In the genomic region with DNA sequence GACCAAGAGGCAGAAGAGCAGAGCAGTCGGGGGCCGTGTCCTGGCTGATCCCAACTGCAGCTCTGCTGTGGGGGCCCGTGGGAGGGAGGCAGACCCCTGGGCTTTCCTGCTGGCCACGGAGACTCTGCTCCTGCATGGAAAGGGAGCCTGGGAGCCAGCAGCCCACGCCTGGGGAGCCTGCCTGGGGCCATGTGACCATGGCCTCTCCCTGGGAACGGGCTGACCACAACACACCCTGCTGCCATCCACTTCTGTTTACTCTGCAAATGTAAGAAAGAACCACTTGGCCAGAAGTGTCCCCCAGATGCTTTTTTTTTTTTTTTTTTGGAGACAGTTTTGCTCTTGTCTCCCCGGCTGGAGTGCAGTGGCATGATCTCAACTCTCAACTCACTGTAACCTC, we compare ENCODE assay signal across 17 cellular contexts. TPM values are rescaled to one million over a fixed set of nuclear protein-coding genes. Genes with fewer than 3 reads are reported as not detected.
DNase-seq lines count a peak whose midpoint lies in the region; FAIRE-seq and TF ChIP-seq lines count a peak whose summit lies in the region.
"Had no signal": no experiment of that assay in that cellular context is flagged by ENCODE, and none has a peak within 500 bp of the region (broad histone marks: within the 10 kb centered on the region; RNA-seq: fewer than 3 reads in every experiment).

No MANE protein-coding gene starts in this region.

- no peaks in the 10 kb centered on the region for H4K20me1 ChIP-seq in OCI-LY7 (ENCODE audit: insufficient read depth, low read length)
- H4K20me1 ChIP-seq in neural progenitor cell (ENCODE audit: low read depth), result peaks cover 31% of the 10 kb centered on the region

- H3K27ac Mint-ChIP-seq in Caco-2 (ENCODE audit: unreplicated experiment), result no peak overlapping the region
- H3K27ac Mint-ChIP-seq in neural progenitor cell, result peak overlapping the region; percentile 67

- H3K9ac ChIP-seq in neural progenitor cell (no peak overlapping the region), kidney (ENCODE audit: low read length in 2 of 2) (no peak overlapping the region)
- H3K9ac ChIP-seq: GM23248, SK-N-SH had no signal

- POLR2A ChIA-PET in Caco-2 (lab: Charles Lee) (no interaction called here), OCI-LY7 (lab: Charles Lee) (interaction anchor here (0.7 kb wide), 1 partner anchor 19 kb away, joined by 9 read pairs; no protein-coding TSS in a partner anchor)

- intact Hi-C loops in Caco-2 (cut with micrococcal nuclease; ENCODE audit: unreplicated experiment), result no loop called here
- intact Hi-C loops in OCI-LY7 (cut with micrococcal nuclease; ENCODE audit: unreplicated experiment), result no loop called here
- intact Hi-C loops in kidney (cut with DNase I), result no loop called here

- TF ChIP-seq CTCF in Caco-2 (IDR thresholded peaks at IDR 0.05; ENCODE audit: insufficient read depth in 1 of 2, low read depth in 1 of 2, low read length in 1 of 2, severe bottlenecking in 1 of 2, unreplicated experiment in 1 of 2), result no peak
- TF ChIP-seq CTCF in OCI-LY7 (conservative IDR thresholded peaks at IDR 0.05; ENCODE audit: low read length), result no peak
- no peak for TF ChIP-seq CTCF in neural progenitor cell (IDR thresholded peaks at IDR 0.05)
- TF ChIP-seq CTCF in kidney (IDR thresholded peaks at IDR 0.05; ENCODE audit: borderline replicate concordance, extremely low read depth, insufficient read depth), result no peak

- CTCF ChIA-PET in Caco-2 (lab: Charles Lee) (no interaction called here), OCI-LY7 (lab: Charles Lee; ENCODE audit: unreplicated experiment) (no interaction called here)

- FAIRE-seq in kidney (lab: Jason Lieb, UNC), result no peak
- FAIRE-seq: A204.1, G401.6, GM12892, HepG2 had no signal

- BruUV-seq in Caco-2 (replicated peaks; lab: Mats Ljungman, UMichigan) (no TSS peak), OCI-LY7 (replicated peaks; lab: Mats Ljungman, UMichigan) (TSS peak; percentile 69)

- H3K4me3 ChIP-seq in Caco-2 (ENCODE audit: low read depth, low read length) (no peak overlapping the region), OCI-LY7 (ENCODE audit: low read depth, low read length, poor library complexity, severe bottlenecking) (no peak overlapping the region), neural progenitor cell (no peak overlapping the region), kidney (ENCODE audit: low read length in 2 of 2) (no peak overlapping the region)
- H3K4me3 ChIP-seq: GM23248 had no signal

- H3K4me1 Mint-ChIP-seq in Caco-2 (ENCODE audit: low read depth, unreplicated experiment) (peaks cover 9% of the 10 kb centered on the region), neural progenitor cell (peaks cover 7% of the 10 kb centered on the region)

- H2AFZ ChIP-seq in OCI-LY7 (ENCODE audit: low read length) (no peak overlapping the region), neural progenitor cell (replicated peaks) (no peak overlapping the region)
- H2AFZ ChIP-seq: GM23248 had no signal

- H3K79me2 ChIP-seq in OCI-LY7 (ENCODE audit: insufficient read depth, low read depth, low read length) (peaks cover 18% of the 10 kb centered on the region; the same call in 1 of the 2 replicates), neural progenitor cell (ENCODE audit: low read depth) (peaks cover 15% of the 10 kb centered on the region)

- H3K4me1 ChIP-seq in Caco-2 (peaks cover 12% of the 10 kb centered on the region), OCI-LY7 (ENCODE audit: insufficient read depth, low read length, poor library complexity, severe bottlenecking) (peaks cover 36% of the 10 kb centered on the region), neural progenitor cell (peaks cover 14% of the 10 kb centered on the region), kidney (ENCODE audit: control insufficient read depth in 1 of 2, insufficient read depth in 1 of 2, low read depth in 1 of 2, low read length in 2 of 2) (peaks cover 0 to 6% of the 10 kb centered on the region in 2 donors)

- peaks cover 42% of the 10 kb centered on the region for H3F3A ChIP-seq in neural progenitor cell (ENCODE audit: low read depth)

- DNase-seq in Caco-2 (no peak), OCI-LY7 (ENCODE audit: low spot score) (no peak), brain pericyte (ENCODE audit: low read depth, low spot score) (peak; percentile 40), neural progenitor cell (ENCODE audit: low spot score) (no peak), NCI-H510A (lab: John Stamatoyannopoulos, UW) (no peak), kidney (no peak), amniotic stem cell (lab: John Stamatoyannopoulos, UW) (no peak)
- no peak for DNase-seq in stimulated activated CD4-positive, alpha-beta T cell treated with anti-CD3 and anti-CD28 coated beads, Interleukin-4, amount 100 ng/mL, for 1 hour
- DNase-seq: GM23248, NCI-H2029, NCI-H2171 treated with DMSO at 0.1 percent for 48 hours, SK-N-SH had no signal

- H3K9me3 ChIP-seq in Caco-2 (no peaks in the 10 kb centered on the region), OCI-LY7 (ENCODE audit: low read length) (no peaks in the 10 kb centered on the region), neural progenitor cell (ENCODE audit: low read depth) (no peaks in the 10 kb centered on the region), kidney (ENCODE audit: control insufficient read depth in 1 of 2, low read length in 2 of 2) (no peaks in the 10 kb centered on the region)
- H3K9me3 ChIP-seq: SK-N-SH had no signal

- no peaks in the 10 kb centered on the region for H3K9me2 ChIP-seq in OCI-LY7 (ENCODE audit: insufficient read depth, low read length)
- H3K9me2 ChIP-seq: SK-N-SH had no signal

- H3K36me3 Mint-ChIP-seq in Caco-2 (ENCODE audit: insufficient read depth, unreplicated experiment) (peaks cover 86% of the 10 kb centered on the region), neural progenitor cell (peaks cover 10% of the 10 kb centered on the region)

- H3K27ac ChIP-seq in OCI-LY7 (ENCODE audit: low read depth, low read length, poor library complexity, severe bottlenecking) (peak overlapping the region; percentile 69), neural progenitor cell (no peak overlapping the region), kidney (ENCODE audit: low read depth in 2 of 2, low read length in 2 of 2) (no peak overlapping the region)
- H3K27ac ChIP-seq: GM23248 had no signal

- no peaks in the 10 kb centered on the region; the same call in 1 of the 2 replicates for H3K36me3 ChIP-seq in Caco-2 (ENCODE audit: control insufficient read depth, insufficient read depth, low read length)
- peaks cover 81% of the 10 kb centered on the region for H3K36me3 ChIP-seq in OCI-LY7 (ENCODE audit: insufficient read depth, low read length)
- no peaks in the 10 kb centered on the region for H3K36me3 ChIP-seq in neural progenitor cell
- H3K36me3 ChIP-seq in kidney (ENCODE audit: control insufficient read depth in 1 of 2, insufficient read depth in 2 of 2, low read length in 2 of 2), result no peaks in the 10 kb centered on the region

- H3K4me3 Mint-ChIP-seq in Caco-2 (ENCODE audit: unreplicated experiment), result peak overlapping the region; percentile 95
- H3K4me3 Mint-ChIP-seq in neural progenitor cell, result peak overlapping the region; percentile 52

- H3K27me3 Mint-ChIP-seq in Caco-2 (ENCODE audit: insufficient read depth, unreplicated experiment), result no peaks in the 10 kb centered on the region
- peaks cover 5% of the 10 kb centered on the region for H3K27me3 Mint-ChIP-seq in neural progenitor cell (ENCODE audit: insufficient read depth, low read depth)

- H3K27me3 ChIP-seq in Caco-2 (replicated peaks; ENCODE audit: control insufficient read depth, insufficient read depth, low read length), result no peaks in the 10 kb centered on the region
- H3K27me3 ChIP-seq in neural progenitor cell, result no peaks in the 10 kb centered on the region

- H3K9me3 Mint-ChIP-seq in Caco-2 (ENCODE audit: unreplicated experiment) (no peaks in the 10 kb centered on the region), neural progenitor cell (peaks cover 2% of the 10 kb centered on the region)

- H3K4me2 ChIP-seq in OCI-LY7 (ENCODE audit: low read length) (no peak overlapping the region), neural progenitor cell (no peak overlapping the region)
- H3K4me2 ChIP-seq: SK-N-SH had no signal

RNA-seq across cellular contexts. Expression of gene TEDC2, which starts 2.0 kb away (rescaled TPM):
- total RNA-seq in Caco-2 (2022), result 29.0 and 30.6 TPM in 2 replicates
- 89.3 and 110 TPM in 2 replicates for total RNA-seq in OCI-LY7 (2014; rRNA removed; shearing (Covaris generic))
- total RNA-seq in OCI-LY7 (2022), result 48.0 and 56.0 TPM in 2 replicates
- 29.1 and 62.1 TPM in 2 replicates for total RNA-seq in neural progenitor cell (ENCODE audit: low replicate concordance)
- 1.4 TPM for total RNA-seq in kidney
- polyA plus RNA-seq in kidney (ENCODE audit: insufficient read depth, low read depth, low replicate concordance), result 1.7 TPM

RNA-seq across cellular contexts. Expression of gene NTN3, which starts 13.2 kb away (rescaled TPM):
- total RNA-seq in Caco-2 (2022) (0.30 and 0.39 TPM in 2 replicates), OCI-LY7 (2022) (1.5 and 1.7 TPM in 2 replicates), neural progenitor cell (ENCODE audit: low replicate concordance) (1.7 and 3.6 TPM in 2 replicates), kidney (0.28 TPM)
- total RNA-seq in OCI-LY7 (2014; rRNA removed; shearing (Covaris generic)), result 2.3 and 4.8 TPM in 2 replicates
- not detected for polyA plus RNA-seq in kidney (ENCODE audit: insufficient read depth, low read depth, low replicate concordance)
- total RNA-seq: GM23248; T-helper 1 cell treated with Interleukin-12 subunit alpha and Interleukin-12 subunit beta and Interleukin-4 antibody, amounts not matched to agents 30 ng/mL and 1 ng/mL, for 36 hours had no signal
- polyA plus RNA-seq: GM23248 had no signal

RNA-seq across cellular contexts. Expression of gene TBC1D24, which starts 17.0 kb away (rescaled TPM):
- 20.8 and 22.6 TPM in 2 replicates for total RNA-seq in Caco-2 (2022)
- 19.8 and 23.4 TPM in 2 replicates for total RNA-seq in OCI-LY7 (2014; rRNA removed; shearing (Covaris generic))
- 29.9 and 34.7 TPM in 2 replicates for total RNA-seq in OCI-LY7 (2022)
- 8.2 and 11.9 TPM in 2 replicates for total RNA-seq in neural progenitor cell (ENCODE audit: low replicate concordance)
- total RNA-seq in kidney, result 25.7 TPM
- polyA plus RNA-seq in kidney (ENCODE audit: insufficient read depth, low read depth, low replicate concordance), result 23.9 TPM

RNA-seq across cellular contexts. Expression of gene CCNF, which starts 28.7 kb away (rescaled TPM):
- total RNA-seq in Caco-2 (2022), result 48.7 and 52.4 TPM in 2 replicates
- 71.5 and 82.1 TPM in 2 replicates for total RNA-seq in OCI-LY7 (2014; rRNA removed; shearing (Covaris generic))
- total RNA-seq in OCI-LY7 (2022), result 83.3 and 93.0 TPM in 2 replicates
- total RNA-seq in neural progenitor cell (ENCODE audit: low replicate concordance), result 41.6 and 67.3 TPM in 2 replicates
- total RNA-seq in kidney, result 2.9 TPM
- 0.77 TPM for polyA plus RNA-seq in kidney (ENCODE audit: insufficient read depth, low read depth, low replicate concordance)

RNA-seq across cellular contexts. Expression of gene ATP6V0C, which starts 55.8 kb away (rescaled TPM):
- total RNA-seq in Caco-2 (2022), result 200 and 204 TPM in 2 replicates
- total RNA-seq in OCI-LY7 (2014; rRNA removed; shearing (Covaris generic)), result 15.0 and 16.4 TPM in 2 replicates
- total RNA-seq in OCI-LY7 (2022), result 87.4 and 94.3 TPM in 2 replicates
- total RNA-seq in neural progenitor cell (ENCODE audit: low replicate concordance), result 11.6 and 44.3 TPM in 2 replicates
- 303 TPM for total RNA-seq in kidney
- polyA plus RNA-seq in kidney (ENCODE audit: insufficient read depth, low read depth, low replicate concordance), result 520 TPM

Comparison
In these comparisons a context has a peak if more than half of its experiments do, and no peak if none do; other contexts are left out.
1. RNA of gene TEDC2, which starts 2.0 kb away (total RNA-seq): 48.0 to 110 TPM in OCI-LY7, 29.1 to 62.1 TPM in neural progenitor cell and 29.0 to 30.6 TPM in Caco-2; 1.4 TPM in kidney (single experiment); every median in the first group is over 10 times any median in the second.